ENCODE assay signal across 1 cellular context in the genomic region with DNA sequence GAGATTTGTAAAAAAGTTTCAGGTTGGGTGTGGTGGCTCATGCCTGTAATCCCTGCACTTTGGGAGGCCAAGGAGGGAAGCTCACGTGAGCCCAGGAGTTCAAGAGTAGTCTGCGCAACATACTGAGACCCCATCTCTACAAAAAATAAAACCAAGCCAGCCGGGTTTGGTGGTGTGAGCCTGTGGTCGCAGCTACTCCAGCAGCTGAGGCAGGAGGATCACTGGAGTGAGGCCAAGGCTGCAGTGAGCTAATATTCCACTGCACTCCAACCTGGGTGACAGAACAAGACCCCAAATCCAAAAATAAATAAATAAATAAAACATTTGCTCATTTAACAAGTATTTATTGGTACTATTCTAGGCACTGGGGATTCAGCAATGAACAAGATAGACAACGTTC.
TF ChIP-seq lines count a peak whose summit lies in the region.

No MANE protein-coding gene starts in this region.

TF ChIP-seq in A549, 52 proteins besides CTCF, POLR2A, EP300 and RAD21:
- TF ChIP-seq CEBPB (IDR thresholded peaks at IDR 0.05), result no peak
- no peak for TF ChIP-seq HDAC2 (IDR thresholded peaks at IDR 0.05)
- TF ChIP-seq, protein P1, sequence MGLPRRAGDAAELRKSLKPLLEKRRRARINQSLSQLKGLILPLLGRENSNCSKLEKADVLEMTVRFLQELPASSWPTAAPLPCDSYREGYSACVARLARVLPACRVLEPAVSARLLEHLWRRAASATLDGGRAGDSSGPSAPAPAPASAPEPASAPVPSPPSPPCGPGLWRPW (IDR thresholded peaks at IDR 0.05), result no peak
- no peak for TF ChIP-seq CBX8 (IDR thresholded peaks at IDR 0.05)
- no peak for TF ChIP-seq KDM5A (IDR thresholded peaks at IDR 0.05)
- no peak for TF ChIP-seq FOXS1 (CRISPR knock-in tag; IDR thresholded peaks at IDR 0.05)
- TF ChIP-seq SMC3 (IDR thresholded peaks at IDR 0.05), result no peak
- no peak for TF ChIP-seq HOXA7 (CRISPR knock-in tag; IDR thresholded peaks at IDR 0.05)
- TF ChIP-seq, protein P2, sequence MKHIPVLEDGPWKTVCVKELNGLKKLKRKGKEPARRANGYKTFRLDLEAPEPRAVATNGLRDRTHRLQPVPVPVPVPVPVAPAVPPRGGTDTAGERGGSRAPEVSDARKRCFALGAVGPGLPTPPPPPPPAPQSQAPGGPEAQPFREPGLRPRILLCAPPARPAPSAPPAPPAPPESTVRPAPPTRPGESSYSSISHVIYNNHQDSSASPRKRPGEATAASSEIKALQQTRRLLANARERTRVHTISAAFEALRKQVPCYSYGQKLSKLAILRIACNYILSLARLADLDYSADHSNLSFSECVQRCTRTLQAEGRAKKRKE (CRISPR knock-in tag; IDR thresholded peaks at IDR 0.05; ENCODE audit: low read depth), result no peak
- no peak for TF ChIP-seq HOXB5 (CRISPR knock-in tag; IDR thresholded peaks at IDR 0.05)
- TF ChIP-seq, protein P3, sequence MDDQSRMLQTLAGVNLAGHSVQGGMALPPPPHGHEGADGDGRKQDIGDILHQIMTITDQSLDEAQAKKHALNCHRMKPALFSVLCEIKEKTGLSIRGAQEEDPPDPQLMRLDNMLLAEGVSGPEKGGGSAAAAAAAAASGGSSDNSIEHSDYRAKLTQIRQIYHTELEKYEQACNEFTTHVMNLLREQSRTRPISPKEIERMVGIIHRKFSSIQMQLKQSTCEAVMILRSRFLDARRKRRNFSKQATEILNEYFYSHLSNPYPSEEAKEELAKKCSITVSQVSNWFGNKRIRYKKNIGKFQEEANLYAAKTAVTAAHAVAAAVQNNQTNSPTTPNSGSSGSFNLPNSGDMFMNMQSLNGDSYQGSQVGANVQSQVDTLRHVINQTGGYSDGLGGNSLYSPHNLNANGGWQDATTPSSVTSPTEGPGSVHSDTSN (IDR thresholded peaks at IDR 0.05), result no peak
- TF ChIP-seq JUNB (IDR thresholded peaks at IDR 0.05), result no peak
TF ChIP-seq in A549: peak in this region for 0.
